ENCODE assay signal across 2 cellular contexts in genomic region chr2:69235863-69236262, GRCh38.
A peak's percentile ranks its signal among the peaks of the same experiment; 100 is the strongest.
TF ChIP-seq lines count a peak whose summit lies in the region.

No MANE protein-coding gene starts in this region.

TF ChIP-seq in HepG2, 621 proteins besides CTCF, POLR2A, EP300 and RAD21:
- TF ChIP-seq, protein P1, sequence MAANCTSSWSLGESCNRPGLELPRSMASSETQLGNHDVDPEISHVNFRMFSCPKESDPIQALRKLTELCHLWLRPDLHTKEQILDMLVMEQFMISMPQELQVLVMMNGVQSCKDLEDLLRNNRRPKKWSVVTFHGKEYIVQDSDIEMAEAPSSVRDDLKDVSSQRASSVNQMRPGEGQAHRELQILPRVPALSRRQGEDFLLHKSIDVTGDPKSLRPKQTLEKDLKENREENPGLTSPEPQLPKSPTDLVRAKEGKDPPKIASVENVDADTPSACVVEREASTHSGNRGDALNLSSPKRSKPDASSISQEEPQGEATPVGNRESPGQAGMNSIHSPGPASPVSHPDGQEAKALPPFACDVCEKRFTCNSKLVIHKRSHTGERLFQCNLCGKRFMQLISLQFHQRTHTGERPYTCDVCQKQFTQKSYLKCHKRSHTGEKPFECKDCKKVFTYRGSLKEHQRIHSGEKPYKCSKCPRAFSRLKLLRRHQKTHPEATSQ (CRISPR knock-in tag; IDR thresholded peaks at IDR 0.05; ENCODE audit: borderline replicate concordance) = peak; percentile 93; the same call in 1 of the 2 replicates
- TF ChIP-seq, protein P2, sequence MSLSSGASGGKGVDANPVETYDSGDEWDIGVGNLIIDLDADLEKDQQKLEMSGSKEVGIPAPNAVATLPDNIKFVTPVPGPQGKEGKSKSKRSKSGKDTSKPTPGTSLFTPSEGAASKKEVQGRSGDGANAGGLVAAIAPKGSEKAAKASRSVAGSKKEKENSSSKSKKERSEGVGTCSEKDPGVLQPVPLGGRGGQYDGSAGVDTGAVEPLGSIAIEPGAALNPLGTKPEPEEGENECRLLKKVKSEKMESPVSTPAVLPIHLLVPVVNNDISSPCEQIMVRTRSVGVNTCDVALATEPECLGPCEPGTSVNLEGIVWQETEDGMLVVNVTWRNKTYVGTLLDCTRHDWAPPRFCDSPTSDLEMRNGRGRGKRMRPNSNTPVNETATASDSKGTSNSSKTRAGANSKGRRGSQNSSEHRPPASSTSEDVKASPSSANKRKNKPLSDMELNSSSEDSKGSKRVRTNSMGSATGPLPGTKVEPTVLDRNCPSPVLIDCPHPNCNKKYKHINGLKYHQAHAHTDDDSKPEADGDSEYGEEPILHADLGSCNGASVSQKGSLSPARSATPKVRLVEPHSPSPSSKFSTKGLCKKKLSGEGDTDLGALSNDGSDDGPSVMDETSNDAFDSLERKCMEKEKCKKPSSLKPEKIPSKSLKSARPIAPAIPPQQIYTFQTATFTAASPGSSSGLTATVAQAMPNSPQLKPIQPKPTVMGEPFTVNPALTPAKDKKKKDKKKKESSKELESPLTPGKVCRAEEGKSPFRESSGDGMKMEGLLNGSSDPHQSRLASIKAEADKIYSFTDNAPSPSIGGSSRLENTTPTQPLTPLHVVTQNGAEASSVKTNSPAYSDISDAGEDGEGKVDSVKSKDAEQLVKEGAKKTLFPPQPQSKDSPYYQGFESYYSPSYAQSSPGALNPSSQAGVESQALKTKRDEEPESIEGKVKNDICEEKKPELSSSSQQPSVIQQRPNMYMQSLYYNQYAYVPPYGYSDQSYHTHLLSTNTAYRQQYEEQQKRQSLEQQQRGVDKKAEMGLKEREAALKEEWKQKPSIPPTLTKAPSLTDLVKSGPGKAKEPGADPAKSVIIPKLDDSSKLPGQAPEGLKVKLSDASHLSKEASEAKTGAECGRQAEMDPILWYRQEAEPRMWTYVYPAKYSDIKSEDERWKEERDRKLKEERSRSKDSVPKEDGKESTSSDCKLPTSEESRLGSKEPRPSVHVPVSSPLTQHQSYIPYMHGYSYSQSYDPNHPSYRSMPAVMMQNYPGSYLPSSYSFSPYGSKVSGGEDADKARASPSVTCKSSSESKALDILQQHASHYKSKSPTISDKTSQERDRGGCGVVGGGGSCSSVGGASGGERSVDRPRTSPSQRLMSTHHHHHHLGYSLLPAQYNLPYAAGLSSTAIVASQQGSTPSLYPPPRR (CRISPR knock-in tag; IDR thresholded peaks at IDR 0.05; ENCODE audit: borderline replicate concordance) = no peak
- TF ChIP-seq JUNB (CRISPR knock-in tag; IDR thresholded peaks at IDR 0.05; ENCODE audit: borderline replicate concordance) = no peak

TF ChIP-seq in IMR-90, 13 proteins besides CTCF, POLR2A, EP300 and RAD21:
- TF ChIP-seq MAFK (IDR thresholded peaks at IDR 0.05; ENCODE audit: low read depth, low read length) (no peak), RFX5 (IDR thresholded peaks at IDR 0.05; ENCODE audit: low read depth, low read length) (no peak), SMC3 (IDR thresholded peaks at IDR 0.05; ENCODE audit: low read depth, low read length) (no peak), BHLHE40 (IDR thresholded peaks at IDR 0.05; ENCODE audit: low read depth, low read length) (no peak), MXI1 (IDR thresholded peaks at IDR 0.05; ENCODE audit: borderline replicate concordance, low read depth, low read length) (no peak), RCOR1 (IDR thresholded peaks at IDR 0.05; ENCODE audit: insufficient replicate concordance, low read length) (no peak), CHD1 (IDR thresholded peaks at IDR 0.05; ENCODE audit: low read depth, low read length) (no peak), FOS (IDR thresholded peaks at IDR 0.05; ENCODE audit: low read depth, low read length) (no peak), MAZ (IDR thresholded peaks at IDR 0.05; ENCODE audit: borderline replicate concordance, low read depth, low read length) (no peak)
